ENCODE assay signal across 19 cellular contexts in the genomic region with DNA sequence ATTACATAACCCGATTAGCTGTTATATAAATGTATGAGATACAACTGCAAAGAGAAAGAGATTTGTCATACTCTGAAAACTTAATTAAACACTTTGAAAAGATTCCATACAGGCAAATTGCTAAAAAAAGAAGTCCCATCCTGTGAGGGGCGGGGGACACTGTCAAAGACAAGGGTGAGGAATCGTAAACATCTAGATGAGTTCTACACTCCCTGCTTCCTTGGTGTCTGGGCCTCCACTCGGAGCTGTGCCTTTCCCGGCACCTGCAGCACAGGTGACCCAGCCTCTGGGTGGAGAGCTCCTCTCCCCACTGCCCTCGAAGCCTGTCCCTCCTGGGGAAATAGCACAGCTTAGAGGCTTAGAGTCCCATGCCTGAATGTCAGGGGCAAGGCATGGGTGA.
"Had no signal": no experiment of that assay in that cellular context is flagged by ENCODE, and none has a peak within 500 bp of the region (broad histone marks: within the 10 kb centered on the region; RNA-seq: fewer than 3 reads in every experiment).

No MANE protein-coding gene starts in this region.

- H3K9ac ChIP-seq: parathyroid adenoma had no signal

- H3K4me3 ChIP-seq: SJSA1 had no signal

- H3K27me3 ChIP-seq: SJSA1 had no signal

- H3K27ac ChIP-seq: epithelial cell of prostate, parathyroid adenoma, SJSA1 had no signal

- ATAC-seq: activated CD8-positive, alpha-beta T cell treated with anti-CD3 and anti-CD28 coated beads, Interleukin-2, amount 10 ng/mL, durations not matched to agents 7 days and 5 days; left cardiac atrium; stimulated activated naive CD8-positive, alpha-beta T cell treated with anti-CD3 and anti-CD28 coated beads, Interleukin-15, amount 100 ng/mL, for 72 hours had no signal

- H3K9me3 ChIP-seq: SJSA1 had no signal

- DNase-seq: activated CD4-positive, alpha-beta T cell treated with anti-CD3 and anti-CD28 coated beads for 4 hours; activated CD8-positive, alpha-beta memory T cell treated with anti-CD3 and anti-CD28 coated beads, Interleukin-2, amount 50 U/mL, for 48 hours; activated CD8-positive, alpha-beta T cell treated with anti-CD3 and anti-CD28 coated beads, Interleukin-2, amount 10 ng/mL, durations not matched to agents 7 days and 5 days; activated naive CD4-positive, alpha-beta T cell; central memory CD4-positive, alpha-beta T cell; cortex of kidney; effector memory CD4-positive, alpha-beta T cell; glutamatergic neuron; immature natural killer cell; left cardiac atrium; mesendoderm; retina; stimulated activated CD4-positive, alpha-beta T cell treated with anti-CD3 and anti-CD28 coated beads, Interleukin-15, amount 100 ng/mL, for 24 hours; stimulated activated CD4-positive, alpha-beta T cell treated with anti-CD3 and anti-CD28 coated beads, Interleukin-4, amount 100 ng/mL, for 24 hours; stimulated activated naive CD8-positive, alpha-beta T cell treated with anti-CD3 and anti-CD28 coated beads, Interleukin-15, amount 100 ng/mL, for 72 hours; SW 1271 had no signal

- H3K36me3 ChIP-seq: SJSA1 had no signal

- H2AFZ ChIP-seq: parathyroid adenoma had no signal

- H3K4me1 ChIP-seq: SJSA1 had no signal

- H3K79me2 ChIP-seq: parathyroid adenoma had no signal
